Comparison of ENCODE assay signal across 30 cellular contexts in genomic region chr12:97061164-97061563, GRCh38.
"Had no signal": no experiment of that assay in that cellular context is flagged by ENCODE, and none has a peak within 500 bp of the region (broad histone marks: within the 10 kb centered on the region; RNA-seq: fewer than 3 reads in every experiment).

No MANE protein-coding gene starts in this region.

- H2AFZ ChIP-seq: hepatocyte had no signal

- H3K36me3 Mint-ChIP-seq: memory B cell; stimulated activated effector memory CD8-positive, alpha-beta T cell treated with anti-CD3 and anti-CD28 coated beads, Interleukin-12 subunit alpha, Interleukin-12 subunit beta, amount 100 ng/mL, for 72 hours; type B pancreatic cell had no signal

- DNase-seq: colonic mucosa; effector CD8-positive, alpha-beta T cell; endodermal cell; foreskin fibroblast; heart left ventricle; kidney; mucosa of descending colon; naive thymus-derived CD4-positive, alpha-beta T cell; occipital lobe; ovary; posterior cingulate gyrus; psoas muscle; right lobe of liver; stimulated activated CD4-positive, alpha-beta T cell treated with anti-CD3 and anti-CD28 coated beads, Interleukin-2, amount 100 ng/mL, for 24 hours; stimulated activated CD4-positive, alpha-beta T cell treated with anti-CD3 and anti-CD28 coated beads, Interleukin-4, amount 100 ng/mL, for 24 hours; stimulated activated naive CD4-positive, alpha-beta T cell treated with Interleukin-2 at 50 U/mL for 16 hours; stomach; tibial artery had no signal

- FAIRE-seq: kidney had no signal

- H3K4me3 Mint-ChIP-seq: central memory CD8-positive, alpha-beta T cell; dendritic cell treated with granulocyte-macrophage colony-stimulating factor and Interleukin-4, amounts not matched to agents 40 ng/mL and 50 ng/mL, for 4 days; endodermal cell; memory B cell; naive thymus-derived CD4-positive, alpha-beta T cell; neural crest cell; stimulated activated effector memory CD8-positive, alpha-beta T cell treated with anti-CD3 and anti-CD28 coated beads, Interleukin-12 subunit alpha, Interleukin-12 subunit beta, amount 100 ng/mL, for 72 hours; type B pancreatic cell had no signal

- H3K27me3 ChIP-seq: colonic mucosa, gastroesophageal sphincter, heart left ventricle, hepatocyte, ovary, right lobe of liver, stomach, tibial artery had no signal

- H3K27me3 Mint-ChIP-seq: dendritic cell treated with granulocyte-macrophage colony-stimulating factor and Interleukin-4, amounts not matched to agents 40 ng/mL and 50 ng/mL, for 4 days; type B pancreatic cell had no signal

- H3K9me3 ChIP-seq: colonic mucosa, ovary, psoas muscle, right lobe of liver had no signal

- H3K36me3 ChIP-seq: colonic mucosa, gastroesophageal sphincter, heart left ventricle, ovary, right lobe of liver, stomach, tibial artery had no signal

- H3K27ac ChIP-seq: colonic mucosa, epithelial cell of prostate, gastroesophageal sphincter, heart left ventricle, hepatocyte, ovary, psoas muscle, right lobe of liver, stomach, tibial artery had no signal

- H3K4me1 ChIP-seq: colonic mucosa, gastroesophageal sphincter, heart left ventricle, psoas muscle, right lobe of liver, stomach, tibial artery had no signal

- H3K9me3 Mint-ChIP-seq: stimulated activated effector memory CD8-positive, alpha-beta T cell treated with anti-CD3 and anti-CD28 coated beads, Interleukin-12 subunit alpha, Interleukin-12 subunit beta, amount 100 ng/mL, for 72 hours had no signal

- H3K27ac Mint-ChIP-seq: dendritic cell treated with granulocyte-macrophage colony-stimulating factor and Interleukin-4, amounts not matched to agents 40 ng/mL and 50 ng/mL, for 4 days; endodermal cell; memory B cell; naive thymus-derived CD4-positive, alpha-beta T cell; stimulated activated effector memory CD8-positive, alpha-beta T cell treated with anti-CD3 and anti-CD28 coated beads, Interleukin-12 subunit alpha, Interleukin-12 subunit beta, amount 100 ng/mL, for 72 hours; type B pancreatic cell had no signal

- H3K4me3 ChIP-seq: colonic mucosa, gastroesophageal sphincter, heart left ventricle, hepatocyte, lung, mucosa of descending colon, ovary, psoas muscle, right lobe of liver, stomach, tibial artery had no signal

- ATAC-seq: esophagus mucosa; gastroesophageal sphincter; heart left ventricle; left lobe of liver; mucosa of descending colon; naive thymus-derived CD4-positive, alpha-beta T cell; psoas muscle; right lobe of liver; stimulated activated effector memory CD8-positive, alpha-beta T cell treated with anti-CD3 and anti-CD28 coated beads, Interleukin-12 subunit alpha, Interleukin-12 subunit beta, amount 100 ng/mL, for 72 hours had no signal

- H3K4me1 Mint-ChIP-seq: central memory CD8-positive, alpha-beta T cell; memory B cell; naive thymus-derived CD4-positive, alpha-beta T cell; stimulated activated effector memory CD8-positive, alpha-beta T cell treated with anti-CD3 and anti-CD28 coated beads, Interleukin-12 subunit alpha, Interleukin-12 subunit beta, amount 100 ng/mL, for 72 hours had no signal
